ENCODE assay signal across 1 cellular context in the genomic region with DNA sequence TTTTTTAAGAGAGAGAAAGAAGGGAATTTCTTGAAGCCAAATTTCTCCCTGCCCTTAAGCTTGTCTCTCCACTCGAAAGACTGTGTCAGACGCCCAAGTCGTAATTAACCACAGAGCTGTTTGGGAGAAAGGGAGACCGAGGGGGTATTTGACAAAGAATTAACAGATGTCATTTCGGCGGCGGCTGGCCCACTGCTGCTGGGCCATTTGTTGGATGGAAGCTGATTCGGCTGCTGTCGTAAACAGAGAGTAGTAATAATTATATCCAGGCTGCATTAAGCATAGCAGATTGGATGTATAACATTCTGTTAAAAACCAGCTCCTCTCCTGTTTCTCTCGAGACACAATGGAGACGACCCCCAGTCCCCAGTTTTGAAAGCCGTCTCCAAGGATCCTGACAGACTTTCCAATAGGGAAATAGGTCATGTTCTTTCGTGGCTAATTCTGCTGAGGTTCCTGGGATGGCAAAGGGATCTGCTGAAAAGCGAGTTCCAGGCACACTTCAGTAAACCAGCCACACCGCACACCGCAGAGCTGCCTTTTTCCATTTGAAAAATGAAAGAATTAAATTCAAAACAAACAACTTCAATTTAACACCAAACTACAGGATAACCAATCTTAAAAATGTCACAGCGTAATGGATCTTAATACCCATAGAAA.
TF ChIP-seq lines count a peak whose summit lies in the region.

No MANE protein-coding gene starts in this region.

TF ChIP-seq in WTC11, 78 proteins besides CTCF, POLR2A, EP300 and RAD21 (continued from another document):
- TF ChIP-seq ATF2 (CRISPR knock-in tag; IDR thresholded peaks at IDR 0.05; ENCODE audit: borderline replicate concordance, low read depth) = no peak
